1 cellular context compared by ENCODE assay signal in the genomic region with DNA sequence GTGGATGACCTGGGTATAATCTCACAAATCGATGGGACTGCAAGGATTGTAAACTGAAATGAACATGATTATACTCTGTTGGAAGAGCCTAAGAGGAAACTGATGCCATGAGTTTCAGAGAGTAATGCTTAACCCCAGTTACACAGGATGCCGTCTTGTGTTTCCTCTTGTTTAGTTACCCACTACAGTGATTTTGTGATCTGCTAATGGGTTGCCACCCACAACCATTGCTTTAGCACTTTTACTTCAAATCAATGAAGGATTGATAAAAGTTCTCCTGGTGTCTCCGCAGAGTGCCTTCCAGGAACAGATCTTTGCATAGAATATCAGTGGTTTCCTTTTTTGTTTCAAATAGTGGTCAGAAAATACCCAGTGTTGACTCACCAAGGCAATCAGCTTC. TPM values are rescaled to one million over a fixed set of nuclear protein-coding genes. Genes with fewer than 3 reads are reported as not detected.
"Had no signal": no experiment of that assay in that cellular context is flagged by ENCODE, and none has a peak within 500 bp of the region (broad histone marks: within the 10 kb centered on the region; RNA-seq: fewer than 3 reads in every experiment).

No MANE protein-coding gene starts in this region.

RNA-seq across cellular contexts. Expression of a gene that starts 22.4 kb away (rescaled TPM):
- polyA plus RNA-seq: naive thymus-derived CD4-positive, alpha-beta T cell had no signal

RNA-seq across cellular contexts. Expression of a gene that starts 23.5 kb away (rescaled TPM):
- total RNA-seq: naive thymus-derived CD4-positive, alpha-beta T cell had no signal

RNA-seq across cellular contexts. Expression of a gene that starts 25.8 kb away (rescaled TPM):
- total RNA-seq: naive thymus-derived CD4-positive, alpha-beta T cell had no signal
